18 cellular contexts compared by ENCODE assay signal in the genomic region with DNA sequence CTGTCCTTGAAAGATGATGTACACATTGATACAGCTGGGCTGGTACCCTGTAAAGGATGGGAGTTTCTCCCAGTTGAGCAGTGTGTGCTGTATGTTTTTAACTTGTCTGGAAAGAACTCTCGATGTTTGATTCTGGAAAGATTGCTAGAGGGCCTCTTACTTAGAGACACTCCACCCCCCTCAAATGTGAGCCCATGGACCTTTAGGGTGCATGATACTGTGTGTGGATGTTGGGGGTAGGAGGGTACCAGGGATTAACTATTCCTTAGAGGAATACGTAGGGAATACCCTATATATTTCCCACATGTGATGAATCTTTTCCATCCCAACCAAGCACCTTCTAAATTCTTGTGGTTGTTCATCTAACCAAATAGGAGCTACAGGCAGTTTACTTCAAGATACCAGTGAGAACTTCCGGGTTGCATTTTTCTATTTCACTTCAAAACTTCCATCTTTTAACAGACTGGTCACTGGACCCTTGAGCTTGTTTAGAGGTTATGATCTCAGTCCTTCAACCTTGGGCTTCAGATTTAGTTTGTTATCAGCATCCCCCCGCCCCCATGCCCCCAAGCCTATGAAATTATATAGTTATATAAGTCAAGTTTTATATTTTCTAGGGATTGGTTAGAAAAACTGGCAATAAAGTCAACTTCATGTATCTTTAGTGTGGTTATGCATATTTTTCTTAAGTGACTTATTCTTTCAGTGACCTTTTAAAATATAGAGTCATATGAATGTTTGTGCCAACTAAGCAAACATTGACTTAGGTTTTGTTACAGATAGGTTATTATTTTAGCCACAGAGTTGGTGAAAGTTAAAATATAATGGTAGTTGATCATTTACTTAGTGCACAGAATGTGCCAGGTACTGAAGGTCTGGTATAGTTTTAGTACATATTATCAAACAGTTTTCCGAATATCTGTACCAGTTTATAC. TPM values are rescaled to one million over a fixed set of nuclear protein-coding genes. Genes with fewer than 3 reads are reported as not detected.
DNase-seq lines count a peak whose midpoint lies in the region; ATAC-seq, FAIRE-seq and TF ChIP-seq lines count a peak whose summit lies in the region.
"Had no signal": no experiment of that assay in that cellular context is flagged by ENCODE, and none has a peak within 500 bp of the region (broad histone marks: within the 10 kb centered on the region; RNA-seq: fewer than 3 reads in every experiment).

No MANE protein-coding gene starts in this region.

- peak overlapping the region in 1 of 2 donors; percentile 31 for H3K4me3 Mint-ChIP-seq in stimulated activated naive B cell treated with anti-CD40 and anti-IgM and Interleukin-4, amounts not matched to agents 10 μg/mL and 1 μg/mL and 100 μg/mL, for 72 hours
- H3K4me3 Mint-ChIP-seq: activated naive CD8-positive, alpha-beta T cell treated with anti-CD3 and anti-CD28 coated beads, Interleukin-2, amount 10 ng/mL, durations not matched to agents 7 days and 5 days; activated T-cell treated with anti-CD3 and anti-CD28 coated beads, Interleukin-2, amount 50 U/mL, for 4 hours had no signal

- peak; percentile 14 to 19 for ATAC-seq in stimulated activated naive B cell treated with anti-CD40 and anti-IgM and Interleukin-4, amounts not matched to agents 10 μg/mL and 1 μg/mL and 100 μg/mL, for 72 hours (replicated peaks)
- ATAC-seq in GM21360 (IDR thresholded peaks at IDR 0.05; ENCODE audit: unreplicated experiment) (no peak), GM18858 (IDR thresholded peaks at IDR 0.05; ENCODE audit: unreplicated experiment) (no peak), GM18502 (IDR thresholded peaks at IDR 0.05; ENCODE audit: poor library complexity, unreplicated experiment) (no peak)
- ATAC-seq: HCT116 had no signal

- H3K9me3 Mint-ChIP-seq in stimulated activated naive B cell treated with anti-CD40 and anti-IgM and Interleukin-4, amounts not matched to agents 10 μg/mL and 1 μg/mL and 100 μg/mL, for 72 hours, result no peaks in the 10 kb centered on the region
- H3K9me3 Mint-ChIP-seq: activated naive CD8-positive, alpha-beta T cell treated with anti-CD3 and anti-CD28 coated beads, Interleukin-2, amount 10 ng/mL, durations not matched to agents 7 days and 5 days; activated T-cell treated with anti-CD3 and anti-CD28 coated beads, Interleukin-2, amount 50 U/mL, for 4 hours had no signal

- peaks cover 30 to 48% of the 10 kb centered on the region in 2 donors for H3K4me1 Mint-ChIP-seq in stimulated activated naive B cell treated with anti-CD40 and anti-IgM and Interleukin-4, amounts not matched to agents 10 μg/mL and 1 μg/mL and 100 μg/mL, for 72 hours

- peaks cover 8 to 16% of the 10 kb centered on the region in 2 donors for H3K36me3 Mint-ChIP-seq in stimulated activated naive B cell treated with anti-CD40 and anti-IgM and Interleukin-4, amounts not matched to agents 10 μg/mL and 1 μg/mL and 100 μg/mL, for 72 hours

- no peaks in the 10 kb centered on the region for H3K27me3 Mint-ChIP-seq in stimulated activated naive B cell treated with anti-CD40 and anti-IgM and Interleukin-4, amounts not matched to agents 10 μg/mL and 1 μg/mL and 100 μg/mL, for 72 hours
- H3K27me3 Mint-ChIP-seq: activated naive CD8-positive, alpha-beta T cell treated with anti-CD3 and anti-CD28 coated beads, Interleukin-2, amount 10 ng/mL, durations not matched to agents 7 days and 5 days had no signal

- DNase-seq in GM12891 (ENCODE audit: insufficient read length, low spot score), result no peak
- peak; percentile 43 for DNase-seq in RCC 7860 (ENCODE audit: low spot score)
- peak; percentile 50 for DNase-seq in kidney tubule cell (ENCODE audit: low spot score)
- DNase-seq in stimulated activated naive B cell treated with anti-CD40 and anti-IgM and Interleukin-4, amounts not matched to agents 10 μg/mL and 1 μg/mL and 100 μg/mL, for 72 hours, result no peak
- DNase-seq: activated CD4-positive, alpha-beta T cell treated with anti-CD3 and anti-CD28 coated beads, Interleukin-2, amount 50 U/mL, for 48 hours; activated naive CD8-positive, alpha-beta T cell treated with anti-CD3 and anti-CD28 coated beads, Interleukin-2, amount 10 ng/mL, durations not matched to agents 7 days and 5 days; activated T-cell treated with anti-CD3 and anti-CD28 coated beads, Interleukin-2, amount 50 U/mL, for 4 hours; dermis blood vessel endothelial cell; DND-41; foreskin melanocyte; NCI-H1092; NCI-H524 treated with DMSO at 0.1 percent for 48 hours; SIG-M5; T-helper 1 cell had no signal

- peak; percentile 58 for FAIRE-seq in GM12891 (lab: Jason Lieb, UNC)
- FAIRE-seq in RCC 7860 (lab: Jason Lieb, UNC), result peak; percentile 95

- H3K27ac Mint-ChIP-seq in stimulated activated naive B cell treated with anti-CD40 and anti-IgM and Interleukin-4, amounts not matched to agents 10 μg/mL and 1 μg/mL and 100 μg/mL, for 72 hours, result peak overlapping the region; percentile 25
- H3K27ac Mint-ChIP-seq: activated naive CD8-positive, alpha-beta T cell treated with anti-CD3 and anti-CD28 coated beads, Interleukin-2, amount 10 ng/mL, durations not matched to agents 7 days and 5 days had no signal

- TF ChIP-seq POLR2A in GM12891 (IDR thresholded peaks at IDR 0.05; ENCODE audit: low read depth, low read length), result no peak

TF ChIP-seq in GM12891, 5 proteins besides CTCF, POLR2A, EP300 and RAD21:
- TF ChIP-seq SPI1 (IDR thresholded peaks at IDR 0.05; ENCODE audit: low read depth, low read length) (no peak), TAF1 (IDR thresholded peaks at IDR 0.05; ENCODE audit: low read depth, low read length) (no peak), PAX5 (IDR thresholded peaks at IDR 0.05; ENCODE audit: insufficient read depth, low read length, severe bottlenecking) (no peak), POU2F2 (IDR thresholded peaks at IDR 0.05; ENCODE audit: low read depth, low read length) (no peak), POLR2AphosphoS5 (IDR thresholded peaks at IDR 0.05; ENCODE audit: low read depth, low read length) (no peak)

RNA-seq across cellular contexts. Expression of a gene that starts 18.2 kb away (rescaled TPM):
- 32.6 TPM for polyA plus RNA-seq in GM12891 (2012; ENCODE audit: low read depth, missing spikeins)

Comparison
In these comparisons a context has a peak if more than half of its experiments do, and no peak if none do; other contexts are left out.
1. DNase-seq: peak in RCC 7860 (single experiment) and kidney tubule cell (single experiment); none in GM12891 (single experiment) and stimulated activated naive B cell treated with anti-CD40 and anti-IgM and Interleukin-4, amounts not matched to agents 10 μg/mL and 1 μg/mL and 100 μg/mL, for 72 hours (single experiment).
2. ATAC-seq: peak in stimulated activated naive B cell treated with anti-CD40 and anti-IgM and Interleukin-4, amounts not matched to agents 10 μg/mL and 1 μg/mL and 100 μg/mL, for 72 hours (2 of 2); none in GM21360 (single experiment), GM18858 (single experiment) and GM18502 (single experiment).